ENCODE assay signal across 8 cellular contexts in the genomic region with DNA sequence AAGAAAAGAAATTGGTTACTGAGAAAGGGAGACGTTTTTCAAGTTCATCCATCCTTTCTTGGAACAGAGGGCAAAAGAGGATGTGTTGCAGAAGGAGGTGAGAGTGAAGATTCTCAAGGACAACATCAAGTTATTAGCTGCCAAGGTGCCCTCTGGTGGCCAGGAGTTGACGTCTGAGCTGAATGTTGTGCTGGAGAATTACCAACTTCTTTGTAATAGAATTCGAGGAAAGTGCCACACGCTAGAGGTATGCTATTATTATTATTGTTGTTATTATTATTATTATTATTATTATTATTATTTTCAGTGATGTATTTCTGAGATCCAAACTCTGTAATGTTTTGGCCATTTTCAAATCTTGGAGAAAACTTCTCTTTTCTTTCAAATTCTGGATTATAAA.
DNase-seq lines count a peak whose midpoint lies in the region; ATAC-seq, FAIRE-seq and TF ChIP-seq lines count a peak whose summit lies in the region.

No MANE protein-coding gene starts in this region.

- H3K9me3 ChIP-seq in HepG2 (ENCODE audit: low read length) = no peaks in the 10 kb centered on the region

- H3K4me2 ChIP-seq in HepG2 (ENCODE audit: low read depth, low read length) = no peak overlapping the region

- peaks cover 26 to 62% of the 10 kb centered on the region in 2 experiments for H3K36me3 ChIP-seq in HepG2 (replicated peaks in 1 of 2; ENCODE audit: control insufficient read depth in 1 of 2, insufficient read depth in 2 of 2, low read length in 2 of 2)

- CTCF ChIA-PET in HepG2 (lab: Yijun Ruan, JAX; ENCODE audit: low intra/inter-chr PET ratio, low total read pairs) = interaction anchor here (2.2 to 2.6 kb wide), 2 partner anchors 266 to 377 kb away, joined by 13 to 19 read pairs; no protein-coding TSS in a partner anchor

- peak; percentile 74 for DNase-seq in activated gamma-delta T cell treated with Interleukin-2 at 50 U/mL for 16 hours
- no peak for DNase-seq in activated gamma-delta T cell (lab: John Stamatoyannopoulos, UW)
- DNase-seq in NCI-H2227 (lab: John Stamatoyannopoulos, UW; ENCODE audit: unreplicated experiment) = peak; percentile 49
- peak; percentile 55 for DNase-seq in activated CD4-positive, alpha-beta T cell treated with anti-CD3 and anti-CD28 coated beads for 1 hour
- DNase-seq in cerebellum (ENCODE audit: low spot score) = peak; percentile 28
- peak; percentile 69 for DNase-seq in HepG2 (ENCODE audit: low spot score)
- peak; percentile 43 to 66 (median 45) for DNase-seq in stimulated activated CD4-positive, alpha-beta T cell treated with anti-CD3 and anti-CD28 coated beads, TNF-alpha, amount 100 ng/mL, for 48 hours (ENCODE audit: low read depth in 3 of 3)

- TF ChIP-seq POLR2A in HepG2 (IDR thresholded peaks at IDR 0.05; ENCODE audit: insufficient read depth in 1 of 2, low read depth in 2 of 2, low read length in 2 of 2) = no peak

- no peak overlapping the region for H3K27ac ChIP-seq in HepG2 (ENCODE audit: extremely low read length, insufficient read depth, low read length)

- no peak for TF ChIP-seq EP300 in HepG2 (IDR thresholded peaks at IDR 0.05; ENCODE audit: low read depth in 2 of 2, low read length in 2 of 2)
- TF ChIP-seq EP300 in HepG2 (CRISPR knock-in tag; IDR thresholded peaks at IDR 0.05; ENCODE audit: borderline replicate concordance) = no peak

- in situ Hi-C loops in HepG2 (cut with HindIII; ENCODE audit: extremely low pct_ligation_motif_present, low pct_unique_long_range_greater_than_20kb) = loop anchor here (5.0 kb wide), 1 partner anchor 375 kb away; no protein-coding TSS in a partner anchor

- no peaks in the 10 kb centered on the region for H3K27me3 ChIP-seq in HepG2 (ENCODE audit: control insufficient read depth in 1 of 2, insufficient read depth in 2 of 2, low read length in 2 of 2)

- peaks cover 14% of the 10 kb centered on the region for H3K4me1 ChIP-seq in HepG2 (ENCODE audit: insufficient read depth, low read length)

- POLR2A ChIA-PET in HepG2 (lab: Yijun Ruan, JAX) = interaction anchor here (0.6 kb wide), 1 partner anchor 196 kb away, joined by 3 read pairs; the partner anchor contains the start of gene UTRN

- no peak for TF ChIP-seq RAD21 in HepG2 (CRISPR knock-in tag; IDR thresholded peaks at IDR 0.05)

- intact Hi-C loops in HepG2 (cut with micrococcal nuclease; ENCODE audit: unreplicated experiment) = loop anchor here (1.0 to 5.0 kb wide), 4 partner anchors 195 to 905 kb away; no protein-coding TSS in a partner anchor

- TF ChIP-seq CTCF in HepG2 (CRISPR knock-in tag; IDR thresholded peaks at IDR 0.05) = peak; percentile 73

- no peaks in the 10 kb centered on the region for H3K79me2 ChIP-seq in HepG2 (ENCODE audit: insufficient read depth, low read length)

- no peaks in the 10 kb centered on the region for H4K20me1 ChIP-seq in HepG2 (ENCODE audit: insufficient read depth, low read length)

- H3K4me3 ChIP-seq in HepG2 (replicated peaks in 1 of 3; ENCODE audit: insufficient read depth in 1 of 3, low read depth in 2 of 3, low read length in 3 of 3) = no peak overlapping the region

- ATAC-seq in HG03045 (IDR thresholded peaks at IDR 0.05; ENCODE audit: unreplicated experiment) = peak; percentile 59
- ATAC-seq in HepG2 = peak; percentile 80

- peak; percentile 90 for FAIRE-seq in HepG2 (lab: Jason Lieb, UNC)

- no TSS peak for BruUV-seq in HepG2 (replicated peaks; lab: Mats Ljungman, UMichigan)

- H3K9ac ChIP-seq in HepG2 (ENCODE audit: insufficient read depth, low read depth, low read length) = no peak overlapping the region

- H2AFZ ChIP-seq in HepG2 (ENCODE audit: low read length) = no peak overlapping the region

- 34% methylated on average over 4 of the region's 4 CpGs for WGBS in HepG2 (ENCODE audit: low lambda C conversion rate)

TF ChIP-seq in HepG2, 621 proteins besides CTCF, POLR2A, EP300 and RAD21 (continues in another document):
- TF ChIP-seq RBM22 (optimal IDR thresholded peaks at IDR 0.05; ENCODE audit: low read length) = peak; percentile 27
- TF ChIP-seq PCBP2 (optimal IDR thresholded peaks at IDR 0.05; ENCODE audit: low read depth, low read length, poor library complexity, severe bottlenecking) = no peak
- peak; percentile 80 for TF ChIP-seq STAG1 (CRISPR knock-in tag; IDR thresholded peaks at IDR 0.05)
- TF ChIP-seq ARID5B (CRISPR knock-in tag; IDR thresholded peaks at IDR 0.05) = peak; percentile 16; the same call in 1 of the 2 replicates
- TF ChIP-seq REPIN1 (CRISPR knock-in tag; IDR thresholded peaks at IDR 0.05; ENCODE audit: borderline replicate concordance, low read depth) = 0 out of 2 replicates have a peak, but pooled peaks have one; percentile 20
- peak; percentile 54; the same call in 1 of the 2 replicates for TF ChIP-seq KAT8 (CRISPR knock-in tag; IDR thresholded peaks at IDR 0.05)
- TF ChIP-seq, protein P1, sequence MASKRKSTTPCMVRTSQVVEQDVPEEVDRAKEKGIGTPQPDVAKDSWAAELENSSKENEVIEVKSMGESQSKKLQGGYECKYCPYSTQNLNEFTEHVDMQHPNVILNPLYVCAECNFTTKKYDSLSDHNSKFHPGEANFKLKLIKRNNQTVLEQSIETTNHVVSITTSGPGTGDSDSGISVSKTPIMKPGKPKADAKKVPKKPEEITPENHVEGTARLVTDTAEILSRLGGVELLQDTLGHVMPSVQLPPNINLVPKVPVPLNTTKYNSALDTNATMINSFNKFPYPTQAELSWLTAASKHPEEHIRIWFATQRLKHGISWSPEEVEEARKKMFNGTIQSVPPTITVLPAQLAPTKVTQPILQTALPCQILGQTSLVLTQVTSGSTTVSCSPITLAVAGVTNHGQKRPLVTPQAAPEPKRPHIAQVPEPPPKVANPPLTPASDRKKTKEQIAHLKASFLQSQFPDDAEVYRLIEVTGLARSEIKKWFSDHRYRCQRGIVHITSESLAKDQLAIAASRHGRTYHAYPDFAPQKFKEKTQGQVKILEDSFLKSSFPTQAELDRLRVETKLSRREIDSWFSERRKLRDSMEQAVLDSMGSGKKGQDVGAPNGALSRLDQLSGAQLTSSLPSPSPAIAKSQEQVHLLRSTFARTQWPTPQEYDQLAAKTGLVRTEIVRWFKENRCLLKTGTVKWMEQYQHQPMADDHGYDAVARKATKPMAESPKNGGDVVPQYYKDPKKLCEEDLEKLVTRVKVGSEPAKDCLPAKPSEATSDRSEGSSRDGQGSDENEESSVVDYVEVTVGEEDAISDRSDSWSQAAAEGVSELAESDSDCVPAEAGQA (IDR thresholded peaks at IDR 0.05; ENCODE audit: low read depth) = no peak
- TF ChIP-seq, protein P1 (CRISPR knock-in tag; IDR thresholded peaks at IDR 0.05; ENCODE audit: borderline replicate concordance) = no peak
- peak; percentile 15; the same call in 1 of the 2 replicates for TF ChIP-seq RXRB (CRISPR knock-in tag; IDR thresholded peaks at IDR 0.05; ENCODE audit: borderline replicate concordance)
- peak; percentile 72; the same call in 1 of the 2 replicates for TF ChIP-seq GZF1 (CRISPR knock-in tag; IDR thresholded peaks at IDR 0.05)
- 0 out of 2 replicates have a peak, but pooled peaks have one; percentile 12 for TF ChIP-seq PPARG (CRISPR knock-in tag; conservative IDR thresholded peaks at IDR 0.05)
